ENCODE assay signal across 8 cellular contexts in genomic region chr2:437772-438393, GRCh38.
DNase-seq lines count a peak whose midpoint lies in the region; ATAC-seq, FAIRE-seq and TF ChIP-seq lines count a peak whose summit lies in the region.

No MANE protein-coding gene starts in this region.

- DNase-seq in GDM1 (lab: John Stamatoyannopoulos, UW) (peak; percentile 13), T follicular helper cell (ENCODE audit: low read depth) (peak; percentile 63), K562 (ENCODE audit: extremely low read depth in 1 of 4, low spot score in 3 of 4) (peak in 1 of 4 experiments; percentile 17), NCI-H2227 treated with DMSO at 0.1 percent for 48 hours (lab: John Stamatoyannopoulos, UW) (no peak)
- DNase-seq in stimulated activated CD8-positive, alpha-beta memory T cell treated with anti-CD3 and anti-CD28 coated beads, Interleukin-2, amount 100 ng/mL, for 1 hour (ENCODE audit: low read depth in 2 of 2) = peak; percentile 33 to 39

- CTCF ChIA-PET in K562 (lab: Yijun Ruan, JAX; ENCODE audit: low intra/inter-chr PET ratio) = no interaction called here

- no peaks in the 10 kb centered on the region for H3K9me1 ChIP-seq in K562 (ENCODE audit: control insufficient read depth, insufficient read depth, low read length)

- BruUV-seq in K562 (replicated peaks; lab: Mats Ljungman, UMichigan) = no TSS peak

- no peak for TF ChIP-seq POLR2A in K562 (conservative IDR thresholded peaks at IDR 0.05)
- no peak for TF ChIP-seq POLR2A in gastroesophageal sphincter (IDR thresholded peaks at IDR 0.05)

- intact Hi-C loops in K562 (cut with micrococcal nuclease) = no loop called here

- TF ChIP-seq EP300 in K562 (IDR thresholded peaks at IDR 0.05; ENCODE audit: low read length) = no peak
- TF ChIP-seq EP300 in gastroesophageal sphincter (IDR thresholded peaks at IDR 0.05) = no peak

- no peak for TF ChIP-seq CTCF in K562 (IDR thresholded peaks at IDR 0.05 in 2 of 3, conservative IDR thresholded peaks at IDR 0.05 in 1 of 3; ENCODE audit: insufficient read depth in 2 of 3, low read depth in 1 of 3, low read length in 3 of 3)
- TF ChIP-seq CTCF in gastroesophageal sphincter (IDR thresholded peaks at IDR 0.05) = no peak

- in situ Hi-C loops in K562 (cut with MboI) = no loop called here

- no peak for FAIRE-seq in K562 (lab: Jason Lieb, UNC)

- H3K27me3 ChIP-seq in K562 (ENCODE audit: control insufficient read depth in 2 of 2, insufficient read depth in 2 of 2, low read length in 2 of 2) = peaks cover 0 to 39% of the 10 kb centered on the region in 2 experiments; a peak in 2 of 5 replicates
- H3K27me3 ChIP-seq in gastroesophageal sphincter = peaks cover 50% of the 10 kb centered on the region

- peak; percentile 98 for ATAC-seq in GM21423 (IDR thresholded peaks at IDR 0.05; ENCODE audit: unreplicated experiment)
- ATAC-seq in HG03571 (IDR thresholded peaks at IDR 0.05; ENCODE audit: unreplicated experiment) = peak; percentile 93
- peak; percentile 76 for ATAC-seq in K562
- no peak for ATAC-seq in gastroesophageal sphincter

- POLR2A ChIA-PET in K562 (lab: Yijun Ruan, JAX) = no interaction called here

- H3K4me3 ChIP-seq in K562 (no peak overlapping the region), gastroesophageal sphincter (no peak overlapping the region)

- WGBS in K562 (ENCODE audit: insufficient coverage, low coverage, missing lambda C conversion rate) = 2% methylated on average over 15 of the region's 15 CpGs
- WGBS in gastroesophageal sphincter (ENCODE audit: low coverage in 1 of 2), 2 donors = 18 to 39% methylated on average over 15 of the region's 15 CpGs

- H3K36me3 ChIP-seq in K562 (ENCODE audit: control insufficient read depth, insufficient read depth, low read length) (no peaks in the 10 kb centered on the region), gastroesophageal sphincter (no peaks in the 10 kb centered on the region)

- H3K9ac ChIP-seq in K562 (ENCODE audit: insufficient read depth in 1 of 2, low read depth in 2 of 2, low read length in 2 of 2) = no peak overlapping the region

- H3K4me1 ChIP-seq in K562 (replicated peaks in 1 of 2; ENCODE audit: control insufficient read depth in 2 of 2, insufficient read depth in 2 of 2, low read length in 2 of 2) = no peaks in the 10 kb centered on the region; a peak in 1 of 5 replicates
- no peaks in the 10 kb centered on the region for H3K4me1 ChIP-seq in gastroesophageal sphincter

- no peak for TF ChIP-seq RAD21 in K562 (CRISPR knock-in tag; conservative IDR thresholded peaks at IDR 0.05 in 1 of 2, IDR thresholded peaks at IDR 0.05 in 1 of 2)

- H3K79me2 ChIP-seq in K562 (ENCODE audit: control insufficient read depth, insufficient read depth, low read length) = no peaks in the 10 kb centered on the region

- H4K20me1 ChIP-seq in K562 (replicated peaks; ENCODE audit: control insufficient read depth, insufficient read depth, low read length) = no peaks in the 10 kb centered on the region

- no peak overlapping the region for H3K4me2 ChIP-seq in K562 (ENCODE audit: insufficient read depth, low read length)

- no peaks in the 10 kb centered on the region for H3K9me3 ChIP-seq in K562 (replicated peaks; ENCODE audit: control insufficient read depth, insufficient read depth, low read depth, low read length)
- no peaks in the 10 kb centered on the region for H3K9me3 ChIP-seq in gastroesophageal sphincter

- H3K27ac ChIP-seq in K562 (ENCODE audit: extremely low read depth, low read depth, low read length) (no peak overlapping the region), gastroesophageal sphincter (no peak overlapping the region)

- no peak overlapping the region for H2AFZ ChIP-seq in K562 (ENCODE audit: low read depth, low read length)

TF ChIP-seq in K562, 482 proteins besides CTCF, POLR2A, EP300 and RAD21 (continues in another document):
- TF ChIP-seq SPI1 (IDR thresholded peaks at IDR 0.05; ENCODE audit: borderline replicate concordance, low read depth, low read length) (peak; percentile 77; the same call in 1 of the 2 replicates), ZNF41 (CRISPR knock-in tag; conservative IDR thresholded peaks at IDR 0.05) (no peak), TFAP4 (CRISPR knock-in tag; IDR thresholded peaks at IDR 0.05; ENCODE audit: borderline replicate concordance) (no peak), ZFP91 (CRISPR knock-in tag; IDR thresholded peaks at IDR 0.05) (no peak), ZNF778 (CRISPR knock-in tag; IDR thresholded peaks at IDR 0.05) (no peak), ZNF175 (CRISPR knock-in tag; IDR thresholded peaks at IDR 0.05; ENCODE audit: low read depth) (no peak), E4F1 (CRISPR knock-in tag; IDR thresholded peaks at IDR 0.05; ENCODE audit: borderline replicate concordance) (no peak), PKNOX1 (IDR thresholded peaks at IDR 0.05) (peak; percentile 21; the same call in 1 of the 2 replicates), FOS (IDR thresholded peaks at IDR 0.05; ENCODE audit: extremely low read depth, insufficient read length) (no peak)
